In the genomic region with DNA sequence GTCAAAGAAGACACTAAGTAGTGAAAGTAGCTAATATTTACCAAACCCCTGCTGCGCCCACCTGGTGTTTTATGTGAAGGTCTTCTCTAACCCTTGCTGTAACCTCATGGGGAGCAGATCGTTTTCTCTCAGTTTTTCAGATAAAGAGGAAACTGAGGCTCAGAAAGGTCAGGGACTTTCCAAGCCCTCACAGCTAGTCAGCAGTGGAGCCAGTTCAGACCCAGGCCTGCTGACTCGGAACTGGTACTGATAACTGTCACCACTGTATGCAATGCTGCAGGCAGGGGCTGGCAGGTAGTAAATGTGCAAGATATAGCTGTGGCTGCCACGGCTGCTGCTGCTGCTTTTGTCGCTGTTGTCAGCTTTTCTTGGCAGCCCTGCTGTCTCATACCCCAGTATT, we compare ENCODE assay signal across 9 cellular contexts.
DNase-seq lines count a peak whose midpoint lies in the region; ATAC-seq, FAIRE-seq and TF ChIP-seq lines count a peak whose summit lies in the region.
"Had no signal": no experiment of that assay in that cellular context is flagged by ENCODE, and none has a peak within 500 bp of the region (broad histone marks: within the 10 kb centered on the region; RNA-seq: fewer than 3 reads in every experiment).

No MANE protein-coding gene starts in this region.

- no peaks in the 10 kb centered on the region for H3K27me3 ChIP-seq in skeletal muscle tissue (ENCODE audit: control insufficient read depth in 3 of 3, insufficient read depth in 3 of 3, low read length in 3 of 3)

- no peaks in the 10 kb centered on the region for H3K27me3 Mint-ChIP-seq in MCF 10A (ENCODE audit: insufficient read depth, unreplicated experiment)

- H3K4me1 Mint-ChIP-seq in MCF 10A (ENCODE audit: insufficient read depth, unreplicated experiment), result peaks cover 45% of the 10 kb centered on the region

- in situ Hi-C loops in KBM-7 (cut with MboI; ENCODE audit: low pct_unique_long_range_greater_than_20kb, low sequenced_read_pairs), result no loop called here

- H3K9me3 Mint-ChIP-seq in MCF 10A (ENCODE audit: unreplicated experiment), result no peaks in the 10 kb centered on the region

- H3K4me3 Mint-ChIP-seq in MCF 10A (ENCODE audit: unreplicated experiment), result peak overlapping the region; percentile 83

- no peaks in the 10 kb centered on the region for H3K36me3 ChIP-seq in skeletal muscle tissue (ENCODE audit: control insufficient read depth in 3 of 3, insufficient read depth in 3 of 3, low read length in 3 of 3)

- CTCF ChIA-PET in MCF 10A (lab: Yijun Ruan, JAX), result interaction anchor here (0.8 to 3.1 kb wide), 5 partner anchors 8 to 48 kb away, joined by 3 to 21 read pairs (median 4); no protein-coding TSS in a partner anchor

- H3K36me3 Mint-ChIP-seq in MCF 10A (ENCODE audit: insufficient read depth, unreplicated experiment), result no peaks in the 10 kb centered on the region

- peak overlapping the region; percentile 87 for H3K27ac ChIP-seq in skeletal muscle tissue (ENCODE audit: low read depth, low read length)

- intact Hi-C loops in MCF 10A (cut with micrococcal nuclease), result no loop called here

- peak overlapping the region in 2 of 3 donors; percentile 41 to 53 for H3K4me3 ChIP-seq in skeletal muscle tissue (ENCODE audit: low read length in 3 of 3)

- no peaks in the 10 kb centered on the region for H3K9me3 ChIP-seq in skeletal muscle tissue (ENCODE audit: control insufficient read depth in 3 of 3, low read length in 3 of 3)

- POLR2A ChIA-PET in MCF 10A (lab: Yijun Ruan, JAX), result interaction anchor here (0.6 to 6.9 kb wide), 10 partner anchors 8 to 365 kb away, joined by 3 to 148 read pairs (median 4); a partner anchor contains a TSS

- H3K4me1 ChIP-seq in skeletal muscle tissue (ENCODE audit: control insufficient read depth in 3 of 3, insufficient read depth in 3 of 3, low read length in 3 of 3), result peaks cover 83 to 88% (median 84%) of the 10 kb centered on the region in 3 donors

- H3K27ac Mint-ChIP-seq in MCF 10A (ENCODE audit: low read depth, unreplicated experiment), result peak overlapping the region; percentile 98

- ATAC-seq in GM18909 (IDR thresholded peaks at IDR 0.05; ENCODE audit: poor library complexity, unreplicated experiment) (peak; percentile 22), HG03108 (IDR thresholded peaks at IDR 0.05; ENCODE audit: unreplicated experiment) (peak; percentile 20)

- BruUV-seq in MCF 10A (replicated peaks; lab: Mats Ljungman, UMichigan), result no TSS peak

- no peak for FAIRE-seq in D721Med (lab: Jason Lieb, UNC)

- TF ChIP-seq CTCF in MCF 10A (IDR thresholded peaks at IDR 0.05; ENCODE audit: unreplicated experiment), result no peak
- TF ChIP-seq CTCF in D721Med (IDR thresholded peaks at IDR 0.05; ENCODE audit: insufficient read depth, missing control alignments), result no peak

- peak overlapping the region; percentile 65 to 68 (median 66) for H3K9ac ChIP-seq in skeletal muscle tissue (ENCODE audit: low read depth in 1 of 3, low read length in 3 of 3)

- DNase-seq in MCF 10A (ENCODE audit: unreplicated experiment) (no peak), D721Med (ENCODE audit: insufficient read length, low spot score) (no peak), NCI-H1417 treated with DMSO at 0.1 percent for 48 hours (lab: John Stamatoyannopoulos, UW) (no peak), KBM-7 (no peak), midbrain (lab: John Stamatoyannopoulos, UW) (no peak)
- DNase-seq: NCI-H1048 had no signal
